8 cellular contexts compared by ENCODE assay signal in genomic region chr12:121805171-121805687, GRCh38. TPM values are rescaled to one million over a fixed set of nuclear protein-coding genes. Genes with fewer than 3 reads are reported as not detected.
DNase-seq lines count a peak whose midpoint lies in the region; ATAC-seq, FAIRE-seq and TF ChIP-seq lines count a peak whose summit lies in the region.

No MANE protein-coding gene starts in this region.

- no peak for TF ChIP-seq CTCF in OCI-LY3 (IDR thresholded peaks at IDR 0.05; ENCODE audit: low read depth, low read length)
- no peak for TF ChIP-seq CTCF in dorsolateral prefrontal cortex (IDR thresholded peaks at IDR 0.05 in 54 of 56, conservative IDR thresholded peaks at IDR 0.05 in 2 of 56; ENCODE audit: low read depth in 1 of 56, partially characterized antibody in 56 of 56)
- no peak for TF ChIP-seq CTCF in GM10248 (IDR thresholded peaks at IDR 0.05; ENCODE audit: control extremely low read depth, extremely low read depth, low read depth, missing control alignments)

- peaks cover 11% of the 10 kb centered on the region; the same call in 1 of the 2 replicates for H4K20me1 ChIP-seq in OCI-LY3 (ENCODE audit: insufficient read depth, low read length)

- H3K9ac ChIP-seq in OCI-LY3 (ENCODE audit: low read length), result peak overlapping the region; percentile 98
- H3K9ac ChIP-seq in muscle layer of colon (ENCODE audit: low read length), result peak overlapping the region; percentile 86

- H3K4me1 ChIP-seq in OCI-LY3 (ENCODE audit: low read length) (peaks cover 35% of the 10 kb centered on the region), muscle layer of colon (ENCODE audit: insufficient read depth, low read length) (peaks cover 19% of the 10 kb centered on the region)

- H3K79me2 ChIP-seq in OCI-LY3 (ENCODE audit: low read length), result peaks cover 87% of the 10 kb centered on the region

- DNase-seq in GM19239 (ENCODE audit: insufficient read length, low spot score) (no peak), dorsolateral prefrontal cortex (no peak), GM10248 (ENCODE audit: extremely low spot score) (no peak), H4 (ENCODE audit: low spot score) (no peak)
- DNase-seq in activated CD4-positive, CD25-positive, alpha-beta regulatory T cell (lab: John Stamatoyannopoulos, UW), result no peak

- no peak overlapping the region for H2AFZ ChIP-seq in OCI-LY3 (ENCODE audit: low read depth, low read length)

- H3K27ac ChIP-seq in OCI-LY3 (ENCODE audit: low read length) (peak overlapping the region; percentile 78), dorsolateral prefrontal cortex (peak overlapping the region in 54 of 59 donors; percentile 50 to 100 (median 89)), muscle layer of colon (ENCODE audit: low read depth, low read length) (peak overlapping the region; percentile 93)

- H3K36me3 ChIP-seq in OCI-LY3 (replicated peaks; ENCODE audit: low read depth, low read length) (peaks cover 28% of the 10 kb centered on the region), muscle layer of colon (ENCODE audit: insufficient read depth, low read length) (peaks cover 18% of the 10 kb centered on the region)

- peak; percentile 49 for FAIRE-seq in GM19239 (lab: Jason Lieb, UNC)

- peak overlapping the region; percentile 98 for H3K4me2 ChIP-seq in OCI-LY3 (ENCODE audit: low read length)

- peak overlapping the region; percentile 95 for H3K4me3 ChIP-seq in OCI-LY3 (ENCODE audit: low read length)
- H3K4me3 ChIP-seq in dorsolateral prefrontal cortex, result peak overlapping the region; percentile 43 to 82 (median 75)
- peak overlapping the region; percentile 75 to 87 for H3K4me3 ChIP-seq in muscle layer of colon (ENCODE audit: low read depth in 1 of 2, low read length in 2 of 2)

- ATAC-seq in GM21423 (IDR thresholded peaks at IDR 0.05; ENCODE audit: unreplicated experiment), result no peak

- CTCF ChIA-PET in GM10248 (lab: Yijun Ruan, JAX), result interaction anchor here (12.8 kb wide), 1 partner anchor 11 kb away, joined by 565 read pairs; the partner anchor contains the start of gene RHOF

- intact Hi-C loops in dorsolateral prefrontal cortex (cut with DNase I), result loop anchor here in 1 of 2 donors (10.0 kb wide), 1 partner anchor 220 kb away; the partner anchor contains the start of gene BCL7A

- H3K9me3 ChIP-seq in OCI-LY3 (ENCODE audit: insufficient read depth, low read length), result no peaks in the 10 kb centered on the region
- no peaks in the 10 kb centered on the region for H3K9me3 ChIP-seq in muscle layer of colon (ENCODE audit: low read length)

- POLR2A ChIA-PET in GM10248 (lab: Yijun Ruan, JAX), result interaction anchor here (1.5 kb wide), 1 partner anchor 83 kb away, joined by 3 read pairs; the partner anchor contains the start of gene PSMD9

- H3K27me3 ChIP-seq in OCI-LY3 (ENCODE audit: low read depth, low read length) (no peaks in the 10 kb centered on the region), dorsolateral prefrontal cortex (no peaks in the 10 kb centered on the region), muscle layer of colon (ENCODE audit: control insufficient read depth in 1 of 2, insufficient read depth in 2 of 2, low read length in 2 of 2) (no peaks in the 10 kb centered on the region)

RNA-seq across cellular contexts. Expression of gene SETD1B, which starts 1.4 kb away (rescaled TPM):
- 10 to 100 TPM; 15.5 to 29.9 (median 23.0) TPM for total RNA-seq in dorsolateral prefrontal cortex
- 1.2 and 2.1 TPM in 2 replicates for total RNA-seq in H4 (2014; rRNA removed; shearing (Covaris generic))

RNA-seq across cellular contexts. Expression of gene RHOF, which starts 11.7 kb away (rescaled TPM):
- total RNA-seq in dorsolateral prefrontal cortex, result 10 to 100 TPM; 18.1 to 42.5 (median 27.4) TPM
- total RNA-seq in H4 (2014; rRNA removed; shearing (Covaris generic)), result 0.99 and 3.3 TPM in 2 replicates

RNA-seq across cellular contexts. Expression of gene HPD, which starts 53.4 kb away (rescaled TPM):
- under 1 TPM in 19 of 120 experiments, not detected in 101; 0.29 to 0.94 (median 0.41) TPM for total RNA-seq in dorsolateral prefrontal cortex
- not detected in 2 replicates for total RNA-seq in H4 (2014; rRNA removed; shearing (Covaris generic))
